13 cellular contexts compared by ENCODE assay signal in the genomic region with DNA sequence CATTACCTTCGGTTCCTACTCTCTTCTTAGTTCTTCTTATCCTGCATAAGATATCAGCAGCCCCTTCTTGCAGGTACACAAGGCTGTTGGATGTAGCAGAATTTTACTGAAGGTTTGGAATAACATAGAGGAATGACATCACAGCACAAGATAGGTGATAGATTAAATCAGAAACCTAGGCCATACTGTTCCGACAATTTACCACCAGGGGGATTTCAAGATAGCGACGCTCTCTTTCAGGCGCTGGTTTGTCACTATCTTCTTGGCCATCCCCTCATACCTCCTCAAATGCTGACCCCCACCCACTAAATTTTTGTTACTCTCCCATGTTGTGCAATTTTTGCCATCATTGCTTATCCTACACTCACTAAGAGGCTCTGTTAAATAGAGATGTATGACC. TPM values are rescaled to one million over a fixed set of nuclear protein-coding genes. Genes with fewer than 3 reads are reported as not detected.
DNase-seq lines count a peak whose midpoint lies in the region; ATAC-seq, FAIRE-seq and TF ChIP-seq lines count a peak whose summit lies in the region.
"Had no signal": no experiment of that assay in that cellular context is flagged by ENCODE, and none has a peak within 500 bp of the region (broad histone marks: within the 10 kb centered on the region; RNA-seq: fewer than 3 reads in every experiment).

No MANE protein-coding gene starts in this region.

- H3K27ac Mint-ChIP-seq in HFFc6: no peak overlapping the region
- peak overlapping the region; percentile 23 to 77 (median 45) for H3K27ac Mint-ChIP-seq in naive thymus-derived CD8-positive, alpha-beta T cell
- H3K27ac Mint-ChIP-seq: activated CD4-positive, alpha-beta T cell treated with anti-CD3 and anti-CD28 coated beads, Interleukin-2, amount 10 ng/mL, durations not matched to agents 7 days and 5 days had no signal

- POLR2A ChIA-PET in K562 (lab: Yijun Ruan, JAX): no interaction called here
- POLR2A ChIA-PET in naive thymus-derived CD8-positive, alpha-beta T cell (lab: Charles Lee): interaction anchor here (1.0 kb wide), 1 partner anchor 21 kb away, joined by 5 read pairs; a partner anchor contains a TSS

- CTCF ChIA-PET in K562 (lab: Yijun Ruan, JAX; ENCODE audit: low intra/inter-chr PET ratio): no interaction called here

- H3K4me3 Mint-ChIP-seq in HFFc6: no peak overlapping the region
- peak overlapping the region in 9 of 10 donors; percentile 27 to 97 (median 66) for H3K4me3 Mint-ChIP-seq in naive thymus-derived CD8-positive, alpha-beta T cell
- H3K4me3 Mint-ChIP-seq: activated CD4-positive, alpha-beta T cell treated with anti-CD3 and anti-CD28 coated beads, Interleukin-2, amount 10 ng/mL, durations not matched to agents 7 days and 5 days had no signal

- intact Hi-C loops in K562 (cut with micrococcal nuclease): no loop called here
- intact Hi-C loops in esophagus muscularis mucosa (cut with DNase I): no loop called here

- BruUV-seq in K562 (replicated peaks; lab: Mats Ljungman, UMichigan): no TSS peak

- peaks cover 32% of the 10 kb centered on the region for H3K4me1 Mint-ChIP-seq in HFFc6 (ENCODE audit: low read depth)
- peaks cover 33 to 70% (median 65%) of the 10 kb centered on the region in 4 donors for H3K4me1 Mint-ChIP-seq in naive thymus-derived CD8-positive, alpha-beta T cell

- in situ Hi-C loops in K562 (cut with MboI): no loop called here
- in situ Hi-C loops in ACHN (cut with HindIII; ENCODE audit: low pct_ligation_motif_present, low pct_unique_long_range_greater_than_20kb, low sequenced_read_pairs): no loop called here

- no peak for FAIRE-seq in K562 (lab: Jason Lieb, UNC)

- TF ChIP-seq POLR2A in K562 (conservative IDR thresholded peaks at IDR 0.05): no peak
- TF ChIP-seq POLR2A in esophagus muscularis mucosa (IDR thresholded peaks at IDR 0.05; ENCODE audit: low read depth): no peak

- H2AFZ ChIP-seq in K562 (ENCODE audit: low read depth, low read length): no peak overlapping the region

- H3K27ac ChIP-seq in K562 (ENCODE audit: extremely low read depth, low read depth, low read length) (no peak overlapping the region), esophagus muscularis mucosa (replicated peaks in 1 of 4) (no peak overlapping the region)
- H3K27ac ChIP-seq: suprapubic skin had no signal

- ATAC-seq in K562: peak; percentile 70; the same call in 2 of the 3 replicates
- ATAC-seq in naive thymus-derived CD8-positive, alpha-beta T cell: no peak

- H3K27me3 Mint-ChIP-seq in HFFc6 (ENCODE audit: insufficient read depth): peaks cover 38% of the 10 kb centered on the region
- no peaks in the 10 kb centered on the region for H3K27me3 Mint-ChIP-seq in naive thymus-derived CD8-positive, alpha-beta T cell
- H3K27me3 Mint-ChIP-seq: activated CD4-positive, alpha-beta T cell treated with anti-CD3 and anti-CD28 coated beads, Interleukin-2, amount 10 ng/mL, durations not matched to agents 7 days and 5 days had no signal

- TF ChIP-seq RAD21 in K562 (CRISPR knock-in tag; conservative IDR thresholded peaks at IDR 0.05 in 1 of 2, IDR thresholded peaks at IDR 0.05 in 1 of 2): no peak

- H3K4me3 ChIP-seq in K562 (no peak overlapping the region), esophagus muscularis mucosa (no peak overlapping the region)
- H3K4me3 ChIP-seq: suprapubic skin had no signal

- H4K20me1 ChIP-seq in K562 (replicated peaks; ENCODE audit: control insufficient read depth, insufficient read depth, low read length): no peaks in the 10 kb centered on the region

- H3K36me3 ChIP-seq in K562 (ENCODE audit: control insufficient read depth, insufficient read depth, low read length): no peaks in the 10 kb centered on the region
- no peaks in the 10 kb centered on the region for H3K36me3 ChIP-seq in esophagus muscularis mucosa
- H3K36me3 ChIP-seq: suprapubic skin had no signal

- no peaks in the 10 kb centered on the region for H3K9me1 ChIP-seq in K562 (ENCODE audit: control insufficient read depth, insufficient read depth, low read length)

- H3K27me3 ChIP-seq in K562 (ENCODE audit: control insufficient read depth in 2 of 2, insufficient read depth in 2 of 2, low read length in 2 of 2) (peaks cover 5 to 22% of the 10 kb centered on the region in 2 experiments; a peak in 4 of 5 replicates), esophagus muscularis mucosa (peaks cover 0 to 50% (median 12%) of the 10 kb centered on the region in 4 donors)

- no peaks in the 10 kb centered on the region for H3K36me3 Mint-ChIP-seq in HFFc6 (ENCODE audit: low read depth)
- H3K36me3 Mint-ChIP-seq in naive thymus-derived CD8-positive, alpha-beta T cell: peaks cover 18 to 39% (median 19%) of the 10 kb centered on the region in 3 donors

- WGBS in K562 (ENCODE audit: insufficient coverage, low coverage, missing lambda C conversion rate): 0% methylated on average over 5 of the region's 5 CpGs
- 77% methylated on average over 5 of the region's 5 CpGs for WGBS in esophagus muscularis mucosa

- H3K9me3 Mint-ChIP-seq in HFFc6: no peaks in the 10 kb centered on the region
- no peaks in the 10 kb centered on the region for H3K9me3 Mint-ChIP-seq in naive thymus-derived CD8-positive, alpha-beta T cell

- no peak overlapping the region for H3K9ac ChIP-seq in K562 (ENCODE audit: insufficient read depth in 1 of 2, low read depth in 2 of 2, low read length in 2 of 2)

- TF ChIP-seq EP300 in K562 (IDR thresholded peaks at IDR 0.05; ENCODE audit: low read length) (no peak), esophagus muscularis mucosa (IDR thresholded peaks at IDR 0.05) (no peak)

- no peaks in the 10 kb centered on the region for H3K79me2 ChIP-seq in K562 (ENCODE audit: control insufficient read depth, insufficient read depth, low read length)

- peak; percentile 17 for DNase-seq in CMK (ENCODE audit: low read depth)
- no peak for DNase-seq in HFFc6
- peak in 3 of 4 experiments; percentile 7 to 16 (median 9) for DNase-seq in K562 (ENCODE audit: extremely low read depth in 1 of 4, low spot score in 3 of 4)
- DNase-seq in naive thymus-derived CD8-positive, alpha-beta T cell: peak in 1 of 10 donors; percentile 19
- no peak for DNase-seq in esophagus muscularis mucosa (ENCODE audit: extremely low spot score)
- no peak for DNase-seq in ureter (ENCODE audit: low spot score)
- no peak for DNase-seq in ACHN
- no peak for DNase-seq in NCI-H526 treated with DMSO at 0.1 percent for 48 hours (lab: John Stamatoyannopoulos, UW)
- DNase-seq: activated CD4-positive, alpha-beta T cell treated with anti-CD3 and anti-CD28 coated beads, Interleukin-2, amount 10 ng/mL, durations not matched to agents 7 days and 5 days; amniotic stem cell; NCI-H1105 treated with DMSO at 0.1 percent for 48 hours had no signal

- no peak overlapping the region for H3K4me2 ChIP-seq in K562 (ENCODE audit: insufficient read depth, low read length)

- H3K4me1 ChIP-seq in K562 (replicated peaks in 1 of 2; ENCODE audit: control insufficient read depth in 2 of 2, insufficient read depth in 2 of 2, low read length in 2 of 2) (peaks cover 0 to 9% of the 10 kb centered on the region in 2 experiments; a peak in 3 of 5 replicates), esophagus muscularis mucosa (peaks cover 0 to 20% (median 16%) of the 10 kb centered on the region in 4 donors)

- TF ChIP-seq CTCF in HFFc6 (IDR thresholded peaks at IDR 0.05) (peak; percentile 64), K562 (IDR thresholded peaks at IDR 0.05 in 2 of 3, conservative IDR thresholded peaks at IDR 0.05 in 1 of 3; ENCODE audit: insufficient read depth in 2 of 3, low read depth in 1 of 3, low read length in 3 of 3) (peak in 2 of 3 experiments; percentile 14 to 31; a peak in 1 of 6 replicates), esophagus muscularis mucosa (IDR thresholded peaks at IDR 0.05) (no peak)

- no peaks in the 10 kb centered on the region for H3K9me3 ChIP-seq in K562 (replicated peaks; ENCODE audit: control insufficient read depth, insufficient read depth, low read depth, low read length)
- no peaks in the 10 kb centered on the region for H3K9me3 ChIP-seq in esophagus muscularis mucosa
- H3K9me3 ChIP-seq: suprapubic skin had no signal

RNA-seq across cellular contexts. Expression of a gene that starts 3.5 kb away (rescaled TPM):
- total RNA-seq in HFFc6 (2021; fragmentation: NEBNext Ultra II Directional; extraction: Animal tissue kit (Norgen Biotek cat#: 25700)): not detected
- not detected in 2 replicates for total RNA-seq in K562 (2011; cell fraction: chromatin; rRNA removed; ENCODE audit: low replicate concordance)
- total RNA-seq in K562 (2011; cell fraction: nucleolus; rRNA removed): not detected in 2 replicates
- not detected in 2 replicates for total RNA-seq in K562 (2011; cell fraction: nucleoplasm; rRNA removed)
- total RNA-seq in K562 (2014; rRNA removed): not detected in 2 replicates
- total RNA-seq in K562 (2014; rRNA removed; fragmentation: Illumina TruSeq; extraction: Trizol): not detected in 2 replicates
- total RNA-seq in K562 (2015; rRNA removed; fragmentation: Illumina TruSeq; extraction: Trizol): not detected in 2 replicates
- 0.18 TPM in 1 of 2 replicates, not detected in the other for total RNA-seq in K562 (2021)
- not detected in 2 replicates for polyA plus RNA-seq in K562 (2011; rRNA removed)
- not detected in 2 replicates for polyA plus RNA-seq in K562 (2011; cell fraction: cytosol; rRNA removed)
- polyA plus RNA-seq in K562 (2011; cell fraction: nucleus; rRNA removed): not detected in 2 replicates
- not detected in 2 replicates for polyA plus RNA-seq in K562 (2012)
- polyA plus RNA-seq in K562 (2014; fragmentation: Illumina TruSeq; extraction: Trizol): not detected in 2 replicates
- not detected for polyA plus RNA-seq in K562 (2014; fragmentation: Nextera tagmentation; extraction: Ambion mirVana)
- not detected in 2 replicates for polyA plus RNA-seq in K562 (2014; rRNA removed)
- not detected in 2 replicates for polyA minus RNA-seq in K562 (2011; rRNA and poly(A)+ RNA removed)
- polyA minus RNA-seq in K562 (2011; cell fraction: cytosol; rRNA and poly(A)+ RNA removed): not detected in 2 replicates
- polyA minus RNA-seq in K562 (2011; cell fraction: nucleus; rRNA and poly(A)+ RNA removed): not detected in 2 replicates
- total RNA-seq in naive thymus-derived CD8-positive, alpha-beta T cell: 10 to 100 TPM; 71.2 to 74.2 TPM
- 10 to 100 TPM; 14.1 to 22.8 (median 20.6) TPM for polyA plus RNA-seq in naive thymus-derived CD8-positive, alpha-beta T cell
- 1 to 10 TPM; 1.2 to 3.8 (median 1.9) TPM for total RNA-seq in esophagus muscularis mucosa
- total RNA-seq in ureter: 61.6 TPM
- total RNA-seq: RPMI7951 had no signal

RNA-seq across cellular contexts. Expression of a gene that starts 20.9 kb away (rescaled TPM):
- total RNA-seq in HFFc6 (2021; fragmentation: NEBNext Ultra II Directional; extraction: Animal tissue kit (Norgen Biotek cat#: 25700)): 1 to 10 TPM; 6.9 to 7.5 (median 7.1) TPM
- total RNA-seq in K562 (2011; cell fraction: chromatin; rRNA removed; ENCODE audit: low replicate concordance): 9.5 and 38.6 TPM in 2 replicates
- 5.3 and 8.0 TPM in 2 replicates for total RNA-seq in K562 (2011; cell fraction: nucleolus; rRNA removed)
- 12.2 and 21.6 TPM in 2 replicates for total RNA-seq in K562 (2011; cell fraction: nucleoplasm; rRNA removed)
- 3.3 and 5.0 TPM in 2 replicates for total RNA-seq in K562 (2014; rRNA removed)
- total RNA-seq in K562 (2014; rRNA removed; fragmentation: Illumina TruSeq; extraction: Trizol): 11.4 and 13.3 TPM in 2 replicates
- 7.5 and 8.1 TPM in 2 replicates for total RNA-seq in K562 (2015; rRNA removed; fragmentation: Illumina TruSeq; extraction: Trizol)
- total RNA-seq in K562 (2021): 8.0 and 10.6 TPM in 2 replicates
- 6.0 and 6.4 TPM in 2 replicates for polyA plus RNA-seq in K562 (2011; rRNA removed)
- 1.2 and 2.1 TPM in 2 replicates for polyA plus RNA-seq in K562 (2011; cell fraction: cytosol; rRNA removed)
- polyA plus RNA-seq in K562 (2011; cell fraction: nucleus; rRNA removed): 7.0 and 8.3 TPM in 2 replicates
- polyA plus RNA-seq in K562 (2012): 3.3 TPM in 2 replicates
- polyA plus RNA-seq in K562 (2014; fragmentation: Illumina TruSeq; extraction: Trizol): 4.9 and 5.7 TPM in 2 replicates
- polyA plus RNA-seq in K562 (2014; fragmentation: Nextera tagmentation; extraction: Ambion mirVana): 1 to 10 TPM; 2.4 to 3.5 TPM
- polyA plus RNA-seq in K562 (2014; rRNA removed): 4.3 and 5.8 TPM in 2 replicates
- polyA minus RNA-seq in K562 (2011; rRNA and poly(A)+ RNA removed): 13.9 and 15.9 TPM in 2 replicates
- 3.9 and 8.5 TPM in 2 replicates for polyA minus RNA-seq in K562 (2011; cell fraction: cytosol; rRNA and poly(A)+ RNA removed)
- 16.7 and 25.0 TPM in 2 replicates for polyA minus RNA-seq in K562 (2011; cell fraction: nucleus; rRNA and poly(A)+ RNA removed)
- 10 to 100 TPM; 31.6 to 35.5 TPM for total RNA-seq in naive thymus-derived CD8-positive, alpha-beta T cell
- 1 to 10 TPM; 2.9 to 6.6 (median 3.2) TPM for polyA plus RNA-seq in naive thymus-derived CD8-positive, alpha-beta T cell
- total RNA-seq in esophagus muscularis mucosa: 10 to 100 TPM in 1 of 4 donors, 1 to 10 TPM in 3; 4.8 to 12.3 (median 7.0) TPM
- 34.6 TPM for total RNA-seq in ureter

Comparison
In these comparisons a context has a peak if more than half of its experiments do, and no peak if none do; other contexts are left out.
1. DNase-seq: peak in CMK (single experiment) and K562 (3 of 4); none in HFFc6 (single experiment), esophagus muscularis mucosa (single experiment), ureter (single experiment), ACHN (single experiment) and NCI-H526 treated with DMSO at 0.1 percent for 48 hours (single experiment).
2. CTCF ChIP-seq: peak in HFFc6 (single experiment) and K562 (2 of 3); none in esophagus muscularis mucosa (0 of 3).
3. RNA of a gene that starts 3.5 kb away (total RNA-seq): 71.2 to 74.2 TPM in naive thymus-derived CD8-positive, alpha-beta T cell and 61.6 TPM in ureter (single experiment); 1.2 to 3.8 TPM in esophagus muscularis mucosa, 0.18 TPM in K562 and not detected in HFFc6; every median in the first group is over 10 times any median in the second.